In the genomic region with DNA sequence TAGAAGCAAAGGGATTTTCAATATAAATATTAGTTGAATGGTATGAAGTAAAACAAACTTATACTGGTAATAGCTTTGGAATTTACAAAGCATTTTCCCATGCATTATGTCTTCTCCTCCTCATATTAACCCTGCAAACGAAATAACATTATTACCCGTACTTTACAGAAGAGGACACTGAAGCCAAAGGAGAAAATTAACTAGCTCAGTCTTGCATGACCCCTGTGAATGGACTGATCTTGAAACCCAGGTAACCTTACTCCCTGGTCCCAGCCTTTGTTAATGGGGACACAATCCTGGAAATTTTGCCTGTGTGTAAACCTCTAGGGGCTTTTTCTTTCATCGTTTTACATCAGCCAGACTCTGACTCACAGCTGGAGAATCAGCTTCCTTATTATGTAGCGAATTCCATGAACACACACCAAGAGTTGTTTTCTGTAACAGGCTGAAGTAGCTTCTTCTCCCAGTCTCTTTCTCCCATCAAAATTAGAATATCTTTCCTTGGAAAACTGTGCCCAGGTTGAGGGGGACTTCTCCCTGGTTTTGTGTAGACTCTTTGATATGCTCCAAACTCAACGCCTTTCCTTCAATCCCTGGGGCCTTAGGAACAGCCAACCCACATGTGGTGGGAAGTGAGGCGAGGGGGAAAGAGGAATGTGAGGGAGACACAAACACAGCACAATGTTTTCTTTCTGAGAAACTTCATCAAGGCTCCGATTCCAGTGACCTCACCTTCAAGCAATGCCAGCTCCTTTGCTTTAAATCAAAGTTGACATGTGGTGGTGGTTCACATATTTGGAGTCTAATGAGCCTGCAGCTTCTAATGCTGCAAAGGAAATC, we compare ENCODE assay signal across 11 cellular contexts.
DNase-seq lines count a peak whose midpoint lies in the region; ATAC-seq and TF ChIP-seq lines count a peak whose summit lies in the region.
"Had no signal": no experiment of that assay in that cellular context is flagged by ENCODE, and none has a peak within 500 bp of the region (broad histone marks: within the 10 kb centered on the region; RNA-seq: fewer than 3 reads in every experiment).

No MANE protein-coding gene starts in this region.

- no peak for DNase-seq in Right ventricle myocardium inferior (ENCODE audit: missing footprints)
- DNase-seq in cardiac septum (ENCODE audit: low spot score), result no peak
- DNase-seq in kidney epithelial cell (ENCODE audit: low read depth), result peak; percentile 97
- no peak for DNase-seq in hippocampal formation (lab: John Stamatoyannopoulos, UW)
- DNase-seq in activated T-cell treated with anti-CD3 and anti-CD28 coated beads, Interleukin-2, amount 50 U/mL, for 1 hour, result no peak
- DNase-seq: natural killer cell had no signal

- TF ChIP-seq CTCF in brain (conservative IDR thresholded peaks at IDR 0.05) (no peak), kidney epithelial cell (IDR thresholded peaks at IDR 0.05; ENCODE audit: insufficient read depth, low read length, poor library complexity, severe bottlenecking) (peak; percentile 5)

- H3K4me1 Mint-ChIP-seq in brain, result no peaks in the 10 kb centered on the region
- H3K4me1 Mint-ChIP-seq: natural killer cell had no signal

- intact Hi-C loops in Right ventricle myocardium inferior (cut with DNase I) (no loop called here), cardiac septum (cut with DNase I) (no loop called here)

- H3K27me3 Mint-ChIP-seq in brain, result no peaks in the 10 kb centered on the region

- no peaks in the 10 kb centered on the region for H3K36me3 Mint-ChIP-seq in brain

- no peaks in the 10 kb centered on the region for H3K27me3 ChIP-seq in kidney epithelial cell (ENCODE audit: control insufficient read depth, insufficient read depth, low read length)
- H3K27me3 ChIP-seq: BLaER1, cardiac muscle cell had no signal

- H3K36me3 ChIP-seq in kidney epithelial cell (ENCODE audit: control insufficient read depth, insufficient read depth, low read length), result no peaks in the 10 kb centered on the region
- H3K36me3 ChIP-seq: BLaER1, cardiac muscle cell had no signal

- H3K4me3 ChIP-seq in kidney epithelial cell (ENCODE audit: low read depth, low read length), result no peak overlapping the region
- H3K4me3 ChIP-seq: BLaER1, cardiac muscle cell had no signal

- peaks cover 0 to 2% (median 0%) of the 10 kb centered on the region in 5 experiments for H3K9me3 Mint-ChIP-seq in brain

- no peak overlapping the region for H3K4me3 Mint-ChIP-seq in brain
- H3K4me3 Mint-ChIP-seq: natural killer cell had no signal

- ATAC-seq in Right ventricle myocardium inferior (peak; percentile 63), GM18511 (IDR thresholded peaks at IDR 0.05; ENCODE audit: unreplicated experiment) (no peak), GM19351 (IDR thresholded peaks at IDR 0.05; ENCODE audit: unreplicated experiment) (no peak)
- ATAC-seq: natural killer cell had no signal

- peak overlapping the region in 3 of 5 experiments; percentile 22 to 93 (median 82) for H3K27ac Mint-ChIP-seq in brain
- H3K27ac Mint-ChIP-seq: natural killer cell had no signal
